Comparison of ENCODE assay signal across 8 cellular contexts in the genomic region with DNA sequence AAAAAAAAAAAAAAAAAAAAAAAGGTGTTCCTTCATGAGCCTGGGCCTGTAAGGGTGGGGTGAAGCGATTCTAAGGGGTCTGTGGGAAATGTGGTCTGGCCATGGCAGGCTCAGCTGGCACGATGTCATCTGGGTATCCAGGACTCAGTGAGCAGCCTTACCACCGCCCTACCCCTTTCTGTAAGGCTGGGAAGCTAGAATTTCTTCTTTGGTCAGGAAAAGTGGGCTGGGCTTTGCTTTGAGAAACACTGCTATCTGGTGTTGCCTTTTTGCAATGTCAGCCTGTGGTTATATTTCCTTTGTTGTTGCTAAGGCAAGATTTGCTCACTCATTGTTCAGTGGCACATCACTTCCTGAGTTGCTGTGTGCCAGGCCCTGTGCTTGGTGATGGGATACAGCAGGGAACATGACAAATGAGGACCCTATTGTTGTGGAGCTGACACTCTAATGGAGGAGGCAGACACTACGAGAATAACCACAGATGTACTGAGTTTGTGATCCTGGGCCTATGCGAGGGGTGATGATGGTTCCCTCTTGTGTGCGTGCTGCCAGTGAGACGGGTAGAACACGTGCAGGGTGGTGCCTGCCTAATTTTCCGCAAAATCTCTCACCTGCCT. TPM values are rescaled to one million over a fixed set of nuclear protein-coding genes. Genes with fewer than 3 reads are reported as not detected.
DNase-seq lines count a peak whose midpoint lies in the region; ATAC-seq and TF ChIP-seq lines count a peak whose summit lies in the region.

No MANE protein-coding gene starts in this region.

- TF ChIP-seq POLR2A in gastrocnemius medialis (IDR thresholded peaks at IDR 0.05): no peak

- no peaks in the 10 kb centered on the region for H3K79me2 ChIP-seq in neural cell (replicated peaks; ENCODE audit: insufficient read depth, low read length)

- H3K4me3 Mint-ChIP-seq in T-helper 2 cell treated with Interferon-gamma antibody and Interleukin-4, amounts not matched to agents 5 μg/mL and 100 μg/mL, for 36 hours: no peak overlapping the region
- H3K4me3 Mint-ChIP-seq in endodermal cell: no peak overlapping the region

- peaks cover 25% of the 10 kb centered on the region for H3K4me1 Mint-ChIP-seq in T-helper 2 cell treated with Interferon-gamma antibody and Interleukin-4, amounts not matched to agents 5 μg/mL and 100 μg/mL, for 36 hours (ENCODE audit: low read depth)
- H3K4me1 Mint-ChIP-seq in endodermal cell: peaks cover 20% of the 10 kb centered on the region

- H3K36me3 ChIP-seq in endodermal cell (ENCODE audit: control insufficient read depth, insufficient read depth, low read length) (no peaks in the 10 kb centered on the region), neural cell (ENCODE audit: insufficient read depth, low read length) (no peaks in the 10 kb centered on the region), gastrocnemius medialis (no peaks in the 10 kb centered on the region)

- H3K4me2 ChIP-seq in neural cell (ENCODE audit: low read length): no peak overlapping the region

- no peaks in the 10 kb centered on the region for H3K9me3 Mint-ChIP-seq in T-helper 2 cell treated with Interferon-gamma antibody and Interleukin-4, amounts not matched to agents 5 μg/mL and 100 μg/mL, for 36 hours
- H3K9me3 Mint-ChIP-seq in endodermal cell: no peaks in the 10 kb centered on the region

- no peaks in the 10 kb centered on the region for H4K20me1 ChIP-seq in neural cell (ENCODE audit: insufficient read depth)

- intact Hi-C loops in gastrocnemius medialis (cut with DNase I; ENCODE audit: low total_unique reads): no loop called here

- H3K9me3 ChIP-seq in endodermal cell (ENCODE audit: control insufficient read depth, low read length) (no peaks in the 10 kb centered on the region), neural cell (ENCODE audit: low read length) (no peaks in the 10 kb centered on the region), gastrocnemius medialis (no peaks in the 10 kb centered on the region)

- peak overlapping the region; percentile 72 for H3K27ac Mint-ChIP-seq in T-helper 2 cell treated with Interferon-gamma antibody and Interleukin-4, amounts not matched to agents 5 μg/mL and 100 μg/mL, for 36 hours
- peak overlapping the region; percentile 53 for H3K27ac Mint-ChIP-seq in endodermal cell

- no peaks in the 10 kb centered on the region for H3K4me1 ChIP-seq in endodermal cell (ENCODE audit: control insufficient read depth, insufficient read depth, low read length)
- H3K4me1 ChIP-seq in gastrocnemius medialis: peaks cover 6% of the 10 kb centered on the region in 2 donors

- H3K27me3 ChIP-seq in endodermal cell (ENCODE audit: control insufficient read depth, insufficient read depth, low read length, poor library complexity, severe bottlenecking): peaks cover 14% of the 10 kb centered on the region
- H3K27me3 ChIP-seq in neural cell (ENCODE audit: insufficient read depth, low read depth, low read length): peaks cover 24% of the 10 kb centered on the region
- H3K27me3 ChIP-seq in gastrocnemius medialis: peaks cover 25 to 40% (median 35%) of the 10 kb centered on the region in 3 donors

- ATAC-seq in gastrocnemius medialis (no peak), HG02885 (IDR thresholded peaks at IDR 0.05; ENCODE audit: poor library complexity, unreplicated experiment) (no peak)

- H2AFZ ChIP-seq in neural cell (ENCODE audit: low read depth, low read length): no peak overlapping the region

- H3K27me3 Mint-ChIP-seq in T-helper 2 cell treated with Interferon-gamma antibody and Interleukin-4, amounts not matched to agents 5 μg/mL and 100 μg/mL, for 36 hours (ENCODE audit: low read depth): peaks cover 49% of the 10 kb centered on the region
- peaks cover 20% of the 10 kb centered on the region for H3K27me3 Mint-ChIP-seq in endodermal cell (ENCODE audit: insufficient read depth)

- TF ChIP-seq EP300 in neural cell (conservative IDR thresholded peaks at IDR 0.05; ENCODE audit: poor library complexity, severe bottlenecking): no peak

- 88 to 89% methylated on average over 8 to 9 of the region's 9 CpGs for WGBS in endodermal cell (ENCODE audit: insufficient coverage in 1 of 2, insufficient read length in 1 of 2), 2 experiments

- H3K27ac ChIP-seq in endodermal cell (ENCODE audit: low read depth, low read length): no peak overlapping the region
- H3K27ac ChIP-seq in neural cell (ENCODE audit: low read length): no peak overlapping the region
- no peak overlapping the region for H3K27ac ChIP-seq in gastrocnemius medialis

- H3K9ac ChIP-seq in endodermal cell (ENCODE audit: extremely low read depth, low read length, poor library complexity, severe bottlenecking) (no peak overlapping the region), neural cell (ENCODE audit: low read length) (no peak overlapping the region)

- TF ChIP-seq CTCF in endodermal cell (conservative IDR thresholded peaks at IDR 0.05): peak; percentile 15
- peak; percentile 52 for TF ChIP-seq CTCF in neural cell (IDR thresholded peaks at IDR 0.05; ENCODE audit: poor library complexity, severe bottlenecking)
- TF ChIP-seq CTCF in gastrocnemius medialis (IDR thresholded peaks at IDR 0.05 in 4 of 5, conservative IDR thresholded peaks at IDR 0.05 in 1 of 5): no peak

- no peaks in the 10 kb centered on the region for H3K36me3 Mint-ChIP-seq in T-helper 2 cell treated with Interferon-gamma antibody and Interleukin-4, amounts not matched to agents 5 μg/mL and 100 μg/mL, for 36 hours (ENCODE audit: low read depth)
- H3K36me3 Mint-ChIP-seq in endodermal cell (ENCODE audit: low read depth): no peaks in the 10 kb centered on the region

- H3K4me3 ChIP-seq in Jurkat, Clone E6-1 (ENCODE audit: low read length): no peak overlapping the region
- no peak overlapping the region for H3K4me3 ChIP-seq in endodermal cell (ENCODE audit: low read length)
- H3K4me3 ChIP-seq in neural cell (ENCODE audit: low read length): no peak overlapping the region
- H3K4me3 ChIP-seq in gastrocnemius medialis: no peak overlapping the region

- DNase-seq in NCI-H510A treated with DMSO at 0.1 percent for 48 hours (lab: John Stamatoyannopoulos, UW) (peak; percentile 47), NCI-H510A (lab: John Stamatoyannopoulos, UW) (no peak), endodermal cell (peak; percentile 75), gastrocnemius medialis (no peak)
- peak; percentile 89 for DNase-seq in Jurkat, Clone E6-1 (ENCODE audit: low read depth, low spot score)
- peak; percentile 18 for DNase-seq in T-helper 2 cell treated with Interferon-gamma antibody and Interleukin-4, amounts not matched to agents 5 μg/mL and 100 μg/mL, for 36 hours (ENCODE audit: low spot score)

- in situ Hi-C loops in gastrocnemius medialis (cut with MboI; ENCODE audit: low sequenced_read_pairs in 4 of 4): no loop called here

- H3K9me2 ChIP-seq in neural cell (ENCODE audit: insufficient read depth, low read length): no peaks in the 10 kb centered on the region

- H3F3A ChIP-seq in neural cell (ENCODE audit: insufficient read depth, low read length, poor library complexity, severe bottlenecking): no peaks in the 10 kb centered on the region

- TF ChIP-seq RAD21 in neural cell (conservative IDR thresholded peaks at IDR 0.05): peak; percentile 37

TF ChIP-seq in neural cell, 6 proteins besides CTCF, POLR2A, EP300 and RAD21:
- peak; percentile 43 for TF ChIP-seq SMC3 (conservative IDR thresholded peaks at IDR 0.05; ENCODE audit: poor library complexity)
- TF ChIP-seq MXI1 (conservative IDR thresholded peaks at IDR 0.05; ENCODE audit: poor library complexity, severe bottlenecking): no peak

RNA-seq across cellular contexts. Expression of a gene that starts 45.9 kb away (rescaled TPM):
- 12.4 TPM for polyA plus RNA-seq in Jurkat, Clone E6-1 (2012; ENCODE audit: insufficient read depth, insufficient read length)
- 1 to 10 TPM; 8.1 to 8.9 TPM for total RNA-seq in endodermal cell
- 6.7 TPM for polyA plus RNA-seq in endodermal cell (2013, experiment 1 of 2)
- polyA plus RNA-seq in endodermal cell (2013, experiment 2 of 2): 6.1 TPM
- 4.7 and 5.4 TPM in 2 replicates for polyA plus RNA-seq in neural cell
- polyA minus RNA-seq in neural cell: 17.8 and 18.8 TPM in 2 replicates
- 10 to 100 TPM; 28.7 to 34.9 (median 31.1) TPM for total RNA-seq in gastrocnemius medialis

Comparison
In these comparisons a context has a peak if more than half of its experiments do, and no peak if none do; other contexts are left out.
1. DNase-seq: peak in NCI-H510A treated with DMSO at 0.1 percent for 48 hours (single experiment), Jurkat, Clone E6-1 (single experiment), T-helper 2 cell treated with Interferon-gamma antibody and Interleukin-4, amounts not matched to agents 5 μg/mL and 100 μg/mL, for 36 hours (single experiment) and endodermal cell (single experiment); none in NCI-H510A (single experiment) and gastrocnemius medialis (0 of 2).
2. CTCF ChIP-seq: peak in endodermal cell (single experiment) and neural cell (single experiment); none in gastrocnemius medialis (0 of 5).